ENCODE assay signal across 33 cellular contexts in the genomic region with DNA sequence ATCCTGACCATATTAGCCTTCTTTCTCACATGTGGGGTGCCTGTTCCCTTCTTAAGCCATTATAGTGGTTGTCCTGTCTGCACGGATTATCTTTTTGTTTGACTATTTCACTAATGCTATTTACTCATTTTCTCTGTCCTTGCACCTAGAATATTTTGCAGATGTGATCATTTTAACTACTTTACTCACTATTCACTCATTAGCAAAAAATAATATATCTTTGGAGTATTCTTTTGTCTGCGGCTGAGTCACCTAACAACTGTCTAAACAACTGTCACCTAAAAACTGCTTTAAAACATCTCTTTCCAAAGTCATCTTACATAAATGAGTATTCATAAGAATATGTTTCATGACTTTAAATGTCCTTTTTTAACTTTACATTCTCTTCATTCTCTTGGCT.
"Had no signal": no experiment of that assay in that cellular context is flagged by ENCODE, and none has a peak within 500 bp of the region (broad histone marks: within the 10 kb centered on the region; RNA-seq: fewer than 3 reads in every experiment).

No MANE protein-coding gene starts in this region.

- H3K9me3 Mint-ChIP-seq: activated B cell treated with CpG ODN at 0.5 μM for 24 hours; activated CD8-positive, alpha-beta T cell treated with anti-CD3 and anti-CD28 coated beads for 36 hours; activated T-cell treated with anti-CD3 and anti-CD28 coated beads, Interleukin-2, amount 50 U/mL, for 4 hours; T-helper 2 cell treated with Interferon-gamma antibody and Interleukin-4, amounts not matched to agents 5 μg/mL and 100 μg/mL, for 36 hours had no signal

- DNase-seq: activated B cell treated with CpG ODN at 0.5 μM for 24 hours; activated CD4-positive, alpha-beta T cell treated with anti-CD3 and anti-CD28 coated beads for 48 hours; activated CD4-positive, alpha-beta T cell treated with anti-CD3 and anti-CD28 coated beads, Interleukin-2, amount 50 U/mL, for 1 hour; activated CD4-positive, alpha-beta T cell treated with anti-CD3 and anti-CD28 coated beads, Interleukin-2, amount 50 U/mL, for 48 hours; activated CD8-positive, alpha-beta memory T cell treated with anti-CD3 and anti-CD28 coated beads for 24 hours; activated CD8-positive, alpha-beta T cell treated with anti-CD3 and anti-CD28 coated beads for 36 hours; activated effector memory CD4-positive, alpha-beta T cell treated with Interleukin-2 at 50 U/mL for 16 hours; activated gamma-delta T cell treated with Interleukin-2 at 50 U/mL for 16 hours; activated naive CD4-positive, alpha-beta T cell treated with anti-CD3 and anti-CD28 coated beads, Interleukin-2, amount 50 U/mL, for 16 hours; activated naive CD4-positive, alpha-beta T cell treated with Interleukin-2 at 50 U/mL for 16 hours; activated T-cell treated with anti-CD3 and anti-CD28 coated beads, Interleukin-2, amount 50 U/mL, for 4 hours; amniotic stem cell; anterior cingulate cortex; central memory CD4-positive, alpha-beta T cell; cerebellar nuclear complex; colonic mucosa; effector memory CD4-positive, alpha-beta T cell; foreskin fibroblast; gastrocnemius medialis; glutamatergic neuron; heart left ventricle; T-helper 1 cell; T-helper 17 cell; T1000; WERI-Rb-1 had no signal

- H3K36me3 ChIP-seq: breast epithelium, cardiac muscle cell, colonic mucosa, gastrocnemius medialis, heart left ventricle, WERI-Rb-1 had no signal

- H3K27ac Mint-ChIP-seq: activated B cell treated with CpG ODN at 0.5 μM for 24 hours; activated CD8-positive, alpha-beta T cell treated with anti-CD3 and anti-CD28 coated beads for 36 hours; activated naive CD8-positive, alpha-beta T cell; activated T-helper 17 cell treated with anti-CD3 and anti-CD28 coated beads, Interleukin-2, amount 50 U/mL, for 72 hours; brain; T-helper 17 cell; T-helper 2 cell treated with Interferon-gamma antibody and Interleukin-4, amounts not matched to agents 5 μg/mL and 100 μg/mL, for 36 hours had no signal

- H3K27ac ChIP-seq: breast epithelium, cardiac muscle cell, colonic mucosa, gastrocnemius medialis, heart left ventricle, WERI-Rb-1 had no signal

- H3K4me3 ChIP-seq: breast epithelium, cardiac muscle cell, colonic mucosa, gastrocnemius medialis, heart left ventricle had no signal

- ATAC-seq: activated CD4-positive, CD25-positive, alpha-beta regulatory T cell treated with anti-CD3 and anti-CD28 coated beads, Interleukin-2, amount 50 U/mL, for 24 hours; activated CD8-positive, alpha-beta T cell treated with anti-CD3 and anti-CD28 coated beads for 36 hours; activated T-cell treated with anti-CD3 and anti-CD28 coated beads, Interleukin-2, amount 50 U/mL, for 4 hours; activated T-helper 17 cell treated with anti-CD3 and anti-CD28 coated beads, Interleukin-2, amount 50 U/mL, for 72 hours; esophagus mucosa; gastrocnemius medialis; heart left ventricle; T-helper 17 cell had no signal

- H3K9me3 ChIP-seq: breast epithelium, colonic mucosa, gastrocnemius medialis, heart left ventricle had no signal

- H3K27me3 Mint-ChIP-seq: activated B cell treated with CpG ODN at 0.5 μM for 24 hours; activated CD8-positive, alpha-beta T cell treated with anti-CD3 and anti-CD28 coated beads for 36 hours; brain had no signal

- H3K4me1 ChIP-seq: breast epithelium, colonic mucosa, gastrocnemius medialis, heart left ventricle had no signal

- H3K27me3 ChIP-seq: breast epithelium, cardiac muscle cell, colonic mucosa, gastrocnemius medialis, heart left ventricle had no signal

- H3K36me3 Mint-ChIP-seq: activated naive CD8-positive, alpha-beta T cell; brain had no signal

- H3K4me1 Mint-ChIP-seq: activated B cell treated with CpG ODN at 0.5 μM for 24 hours; activated T-helper 17 cell treated with anti-CD3 and anti-CD28 coated beads, Interleukin-2, amount 50 U/mL, for 72 hours; brain; T-helper 17 cell had no signal

- H3K4me3 Mint-ChIP-seq: activated B cell treated with CpG ODN at 0.5 μM for 24 hours; activated CD8-positive, alpha-beta T cell treated with anti-CD3 and anti-CD28 coated beads for 36 hours; activated naive CD8-positive, alpha-beta T cell; activated T-cell treated with anti-CD3 and anti-CD28 coated beads, Interleukin-2, amount 50 U/mL, for 4 hours; activated T-helper 17 cell treated with anti-CD3 and anti-CD28 coated beads, Interleukin-2, amount 50 U/mL, for 72 hours; brain; T-helper 17 cell; T-helper 2 cell treated with Interferon-gamma antibody and Interleukin-4, amounts not matched to agents 5 μg/mL and 100 μg/mL, for 36 hours had no signal
